Comparison of ENCODE assay signal across 8 cellular contexts in genomic region chr16:46853713-46854443, GRCh38. TPM values are rescaled to one million over a fixed set of nuclear protein-coding genes. Genes with fewer than 3 reads are reported as not detected.
DNase-seq lines count a peak whose midpoint lies in the region; ATAC-seq and TF ChIP-seq lines count a peak whose summit lies in the region.

No MANE protein-coding gene starts in this region.

- H3K27me3 Mint-ChIP-seq in activated CD4-positive, alpha-beta T cell treated with anti-CD3 and anti-CD28 coated beads, Interleukin-2, amount 10 ng/mL, durations not matched to agents 24 days and 14 days = peaks cover 3% of the 10 kb centered on the region

- intact Hi-C loops in activated CD4-positive, alpha-beta T cell treated with anti-CD3 and anti-CD28 coated beads, Interleukin-2, amount 10 ng/mL, durations not matched to agents 24 days and 14 days (cut with micrococcal nuclease) = loop anchor here (1.0 to 5.0 kb wide), 3 partner anchors 55 to 1308 kb away; no protein-coding TSS in a partner anchor

- no peaks in the 10 kb centered on the region for H3K36me3 ChIP-seq in HEK293 (ENCODE audit: control insufficient read depth in 2 of 2, insufficient read depth in 1 of 2, low read length in 2 of 2)
- no peaks in the 10 kb centered on the region for H3K36me3 ChIP-seq in liver (ENCODE audit: control insufficient read depth in 4 of 4, insufficient read depth in 3 of 4, low read depth in 1 of 4, low read length in 3 of 4)

- H3K27ac Mint-ChIP-seq in activated CD4-positive, alpha-beta T cell treated with anti-CD3 and anti-CD28 coated beads, Interleukin-2, amount 10 ng/mL, durations not matched to agents 24 days and 14 days = no peak overlapping the region

- no peaks in the 10 kb centered on the region for H3K9me3 ChIP-seq in HEK293 (ENCODE audit: control insufficient read depth, insufficient read depth, low read depth, low read length)
- H3K9me3 ChIP-seq in liver (ENCODE audit: control insufficient read depth in 4 of 4, low read length in 3 of 4) = no peaks in the 10 kb centered on the region

- no peak overlapping the region for H3K9ac ChIP-seq in liver (ENCODE audit: low read depth in 1 of 2, low read length in 2 of 2)

- H3K27ac ChIP-seq in HEK293 (ENCODE audit: extremely low read depth, low read depth, low read length) (no peak overlapping the region), coronary artery (no peak overlapping the region), liver (ENCODE audit: low read depth in 1 of 2, low read length in 2 of 2) (no peak overlapping the region)

- DNase-seq in COR-L47 (lab: John Stamatoyannopoulos, UW) (peak; percentile 70), NCI-H2227 (lab: John Stamatoyannopoulos, UW; ENCODE audit: unreplicated experiment) (peak; percentile 80), coronary artery (ENCODE audit: low spot score) (no peak)
- DNase-seq in activated CD4-positive, alpha-beta T cell treated with anti-CD3 and anti-CD28 coated beads, Interleukin-2, amount 10 ng/mL, durations not matched to agents 24 days and 14 days = peak; percentile 90
- DNase-seq in stimulated activated CD4-positive, alpha-beta T cell treated with anti-CD3 and anti-CD28 coated beads, TNF-alpha, amount 100 ng/mL, for 24 hours (ENCODE audit: low read depth in 3 of 3) = peak in 2 of 3 experiments; percentile 42 to 54

- no peaks in the 10 kb centered on the region for H3K9me3 Mint-ChIP-seq in activated CD4-positive, alpha-beta T cell treated with anti-CD3 and anti-CD28 coated beads, Interleukin-2, amount 10 ng/mL, durations not matched to agents 24 days and 14 days

- 22% methylated on average over 5 of the region's 5 CpGs for WGBS in liver

- H3K4me3 ChIP-seq in HEK293 (ENCODE audit: low read depth, low read length) (no peak overlapping the region), coronary artery (no peak overlapping the region), liver (ENCODE audit: low read depth in 1 of 3, low read length in 3 of 3) (no peak overlapping the region)

- peak; percentile 78 for TF ChIP-seq CTCF in HEK293 (tag by site-specific recombination; IDR thresholded peaks at IDR 0.05)
- TF ChIP-seq CTCF in coronary artery (IDR thresholded peaks at IDR 0.05) = peak; percentile 66
- TF ChIP-seq CTCF in liver (IDR thresholded peaks at IDR 0.05; ENCODE audit: low read depth, low read length, missing input control) = peak; percentile 87

- H3K36me3 Mint-ChIP-seq in activated CD4-positive, alpha-beta T cell treated with anti-CD3 and anti-CD28 coated beads, Interleukin-2, amount 10 ng/mL, durations not matched to agents 24 days and 14 days (ENCODE audit: low read depth) = no peaks in the 10 kb centered on the region

- peak; percentile 98 to 99 for TF ChIP-seq RAD21 in liver (IDR thresholded peaks at IDR 0.05)

- CTCF ChIA-PET in HEK293 (lab: Yijun Ruan, JAX) = interaction anchor here (0.6 to 3.5 kb wide), 34 partner anchors 9 to 1313 kb away, joined by 3 to 56 read pairs (median 5); partner anchors contain the start of gene GPT2

- H3K4me1 ChIP-seq in HEK293 (ENCODE audit: control insufficient read depth, insufficient read depth, low read length) (no peaks in the 10 kb centered on the region), liver (ENCODE audit: control insufficient read depth in 4 of 4, insufficient read depth in 4 of 4, low read length in 3 of 4) (peaks cover 0 to 3% (median 0%) of the 10 kb centered on the region in 4 donors)

- no peak for ATAC-seq in HG03378 (IDR thresholded peaks at IDR 0.05; ENCODE audit: unreplicated experiment)

- H3K4me1 Mint-ChIP-seq in activated CD4-positive, alpha-beta T cell treated with anti-CD3 and anti-CD28 coated beads, Interleukin-2, amount 10 ng/mL, durations not matched to agents 24 days and 14 days = peaks cover 2% of the 10 kb centered on the region

- no peaks in the 10 kb centered on the region for H3K27me3 ChIP-seq in liver (ENCODE audit: control insufficient read depth in 4 of 4, insufficient read depth in 4 of 4, low read length in 3 of 4)

- POLR2A ChIA-PET in HEK293 (lab: Yijun Ruan, JAX) = interaction anchor here (0.6 to 1.8 kb wide), 2 partner anchors 30 to 72 kb away, joined by 3 to 5 read pairs; partner anchors contain the start of gene GPT2

- no peak overlapping the region for H3K4me3 Mint-ChIP-seq in activated CD4-positive, alpha-beta T cell treated with anti-CD3 and anti-CD28 coated beads, Interleukin-2, amount 10 ng/mL, durations not matched to agents 24 days and 14 days

TF ChIP-seq in HEK293, 187 proteins besides CTCF, POLR2A, EP300 and RAD21 (continues in another document):
- TF ChIP-seq, protein P1, sequence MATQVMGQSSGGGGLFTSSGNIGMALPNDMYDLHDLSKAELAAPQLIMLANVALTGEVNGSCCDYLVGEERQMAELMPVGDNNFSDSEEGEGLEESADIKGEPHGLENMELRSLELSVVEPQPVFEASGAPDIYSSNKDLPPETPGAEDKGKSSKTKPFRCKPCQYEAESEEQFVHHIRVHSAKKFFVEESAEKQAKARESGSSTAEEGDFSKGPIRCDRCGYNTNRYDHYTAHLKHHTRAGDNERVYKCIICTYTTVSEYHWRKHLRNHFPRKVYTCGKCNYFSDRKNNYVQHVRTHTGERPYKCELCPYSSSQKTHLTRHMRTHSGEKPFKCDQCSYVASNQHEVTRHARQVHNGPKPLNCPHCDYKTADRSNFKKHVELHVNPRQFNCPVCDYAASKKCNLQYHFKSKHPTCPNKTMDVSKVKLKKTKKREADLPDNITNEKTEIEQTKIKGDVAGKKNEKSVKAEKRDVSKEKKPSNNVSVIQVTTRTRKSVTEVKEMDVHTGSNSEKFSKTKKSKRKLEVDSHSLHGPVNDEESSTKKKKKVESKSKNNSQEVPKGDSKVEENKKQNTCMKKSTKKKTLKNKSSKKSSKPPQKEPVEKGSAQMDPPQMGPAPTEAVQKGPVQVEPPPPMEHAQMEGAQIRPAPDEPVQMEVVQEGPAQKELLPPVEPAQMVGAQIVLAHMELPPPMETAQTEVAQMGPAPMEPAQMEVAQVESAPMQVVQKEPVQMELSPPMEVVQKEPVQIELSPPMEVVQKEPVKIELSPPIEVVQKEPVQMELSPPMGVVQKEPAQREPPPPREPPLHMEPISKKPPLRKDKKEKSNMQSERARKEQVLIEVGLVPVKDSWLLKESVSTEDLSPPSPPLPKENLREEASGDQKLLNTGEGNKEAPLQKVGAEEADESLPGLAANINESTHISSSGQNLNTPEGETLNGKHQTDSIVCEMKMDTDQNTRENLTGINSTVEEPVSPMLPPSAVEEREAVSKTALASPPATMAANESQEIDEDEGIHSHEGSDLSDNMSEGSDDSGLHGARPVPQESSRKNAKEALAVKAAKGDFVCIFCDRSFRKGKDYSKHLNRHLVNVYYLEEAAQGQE (tag by site-specific recombination; IDR thresholded peaks at IDR 0.05) = peak; percentile 63; the same call in 1 of the 2 replicates
- no peak for TF ChIP-seq ZNF335 (tag by site-specific recombination; conservative IDR thresholded peaks at IDR 0.05)
- no peak for TF ChIP-seq ZNF175 (tag by site-specific recombination; IDR thresholded peaks at IDR 0.05)
- TF ChIP-seq SP2 (tag by site-specific recombination; IDR thresholded peaks at IDR 0.05) = no peak
- no peak for TF ChIP-seq PRDM1 (tag by site-specific recombination; IDR thresholded peaks at IDR 0.05)

TF ChIP-seq in liver, 16 proteins besides CTCF, POLR2A, EP300 and RAD21:
- TF ChIP-seq FOXA1 (IDR thresholded peaks at IDR 0.05) (no peak), RXRA (IDR thresholded peaks at IDR 0.05) (peak in 1 of 2 donors; percentile 33), YY1 (IDR thresholded peaks at IDR 0.05) (peak; percentile 44)

RNA-seq across cellular contexts. Expression of gene C16orf87, which starts 22.9 kb away (rescaled TPM):
- 32.0 and 32.7 TPM in 2 replicates for total RNA-seq in activated CD4-positive, alpha-beta T cell treated with anti-CD3 and anti-CD28 coated beads, Interleukin-2, amount 10 ng/mL, durations not matched to agents 24 days and 14 days
- 1 to 10 TPM; 4.4 to 6.2 TPM for total RNA-seq in liver
- 10 to 100 TPM in 1 of 2 donors, 1 to 10 TPM in 1; 4.1 to 12.9 TPM for polyA plus RNA-seq in liver

RNA-seq across cellular contexts. Expression of gene GPT2, which starts 30.3 kb away (rescaled TPM):
- 15.7 and 16.0 TPM in 2 replicates for total RNA-seq in activated CD4-positive, alpha-beta T cell treated with anti-CD3 and anti-CD28 coated beads, Interleukin-2, amount 10 ng/mL, durations not matched to agents 24 days and 14 days
- 10 to 100 TPM in 1 of 2 donors, 1 to 10 TPM in 1; 6.8 to 54.3 TPM for total RNA-seq in liver
- polyA plus RNA-seq in liver = 10 to 100 TPM; 39.8 to 78.3 TPM
